ENCODE assay signal across 21 cellular contexts in the genomic region with DNA sequence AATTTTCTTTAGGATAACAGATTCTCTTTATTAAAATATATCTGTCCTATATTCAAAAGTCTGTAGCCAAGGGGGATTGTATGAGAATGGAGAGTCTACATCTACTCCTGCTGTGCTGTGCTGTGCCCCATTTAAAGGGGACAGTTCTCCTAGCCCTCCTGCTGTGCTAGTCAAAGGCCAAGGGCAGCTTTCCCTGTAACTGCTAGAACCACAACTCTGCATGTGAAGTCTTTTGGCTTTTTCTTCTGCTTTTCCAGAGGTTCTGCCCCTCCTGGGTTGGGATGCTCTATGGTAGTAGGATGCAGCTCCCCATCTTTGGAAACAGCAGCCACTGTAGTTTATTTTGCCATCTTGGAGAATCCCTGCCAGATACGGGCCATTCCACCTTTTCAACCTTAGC.
"Had no signal": no experiment of that assay in that cellular context is flagged by ENCODE, and none has a peak within 500 bp of the region (broad histone marks: within the 10 kb centered on the region; RNA-seq: fewer than 3 reads in every experiment).

No MANE protein-coding gene starts in this region.

- H3K9me3 Mint-ChIP-seq: activated B cell treated with CpG ODN at 0.5 μM for 24 hours; activated naive CD4-positive, alpha-beta T cell treated with anti-CD3 and anti-CD28 coated beads for 36 hours; central memory CD8-positive, alpha-beta T cell had no signal

- H3K27me3 Mint-ChIP-seq: activated B cell treated with CpG ODN at 0.5 μM for 24 hours; activated CD4-positive, alpha-beta T cell treated with anti-CD3 and anti-CD28 coated beads for 36 hours; central memory CD8-positive, alpha-beta T cell; naive thymus-derived CD4-positive, alpha-beta T cell had no signal

- H3K4me1 ChIP-seq: breast epithelium, colonic mucosa had no signal

- H3K27ac Mint-ChIP-seq: activated B cell treated with CpG ODN at 0.5 μM for 24 hours; activated CD4-positive, alpha-beta T cell treated with anti-CD3 and anti-CD28 coated beads for 36 hours; activated naive CD4-positive, alpha-beta T cell treated with anti-CD3 and anti-CD28 coated beads for 36 hours; activated naive CD8-positive, alpha-beta T cell treated with anti-CD3 and anti-CD28 coated beads, Interleukin-2, amount 10 ng/mL, durations not matched to agents 7 days and 5 days had no signal

- ATAC-seq: activated CD4-positive, alpha-beta T cell treated with anti-CD3 and anti-CD28 coated beads for 36 hours; lower lobe of right lung; naive thymus-derived CD4-positive, alpha-beta T cell; stimulated activated naive CD8-positive, alpha-beta T cell treated with anti-CD3 and anti-CD28 coated beads, Interleukin-15, Interleukin-2, amounts not matched to agents 100 U/mL and 50 U/mL, for 24 hours; upper lobe of right lung had no signal

- H3K27ac ChIP-seq: breast epithelium, colonic mucosa, lower lobe of right lung, spleen, upper lobe of right lung had no signal

- H3K36me3 ChIP-seq: breast epithelium, colonic mucosa, lower lobe of right lung, spleen, upper lobe of right lung had no signal

- H3K4me3 ChIP-seq: breast epithelium, colonic mucosa, hepatocyte, lower lobe of right lung, spleen, upper lobe of right lung had no signal

- FAIRE-seq: endometrium, kidney had no signal

- H3K36me3 Mint-ChIP-seq: activated naive CD8-positive, alpha-beta T cell treated with anti-CD3 and anti-CD28 coated beads, Interleukin-2, amount 10 ng/mL, durations not matched to agents 7 days and 5 days had no signal

- H3K9me3 ChIP-seq: breast epithelium, colonic mucosa, lower lobe of right lung, spleen, upper lobe of right lung had no signal

- H3K4me2 ChIP-seq: hepatocyte had no signal

- H3K79me2 ChIP-seq: hepatocyte had no signal

- H2AFZ ChIP-seq: hepatocyte had no signal

- DNase-seq: activated B cell treated with CpG ODN at 0.5 μM for 24 hours; activated CD4-positive, alpha-beta T cell treated with anti-CD3 and anti-CD28 coated beads for 36 hours; activated CD4-positive, alpha-beta T cell treated with anti-CD3 and anti-CD28 coated beads, Interleukin-2, amount 50 U/mL, for 4 hours; activated naive CD4-positive, alpha-beta T cell treated with anti-CD3 and anti-CD28 coated beads for 36 hours; activated naive CD8-positive, alpha-beta T cell treated with anti-CD3 and anti-CD28 coated beads, Interleukin-2, amount 10 ng/mL, durations not matched to agents 7 days and 5 days; activated T-cell treated with anti-CD3 and anti-CD28 coated beads, Interleukin-2, amount 50 U/mL, for 48 hours; amniotic stem cell; colonic mucosa; foreskin fibroblast; kidney; lower lobe of right lung; naive thymus-derived CD4-positive, alpha-beta T cell; spleen; stimulated activated CD4-positive, alpha-beta T cell treated with anti-CD3 and anti-CD28 coated beads, Interleukin-4, amount 100 ng/mL, for 1 hour; stimulated activated naive CD8-positive, alpha-beta T cell treated with anti-CD3 and anti-CD28 coated beads, Interleukin-15, Interleukin-2, amounts not matched to agents 100 U/mL and 50 U/mL, for 24 hours; T-helper 9 cell; upper lobe of right lung had no signal

- H3K4me3 Mint-ChIP-seq: activated B cell treated with CpG ODN at 0.5 μM for 24 hours; activated CD4-positive, alpha-beta T cell treated with anti-CD3 and anti-CD28 coated beads for 36 hours; activated naive CD4-positive, alpha-beta T cell treated with anti-CD3 and anti-CD28 coated beads for 36 hours; activated naive CD8-positive, alpha-beta T cell treated with anti-CD3 and anti-CD28 coated beads, Interleukin-2, amount 10 ng/mL, durations not matched to agents 7 days and 5 days; central memory CD8-positive, alpha-beta T cell; naive thymus-derived CD4-positive, alpha-beta T cell had no signal

- H3K27me3 ChIP-seq: breast epithelium, colonic mucosa, hepatocyte, spleen, upper lobe of right lung had no signal
